Comparison of ENCODE assay signal across 1 cellular context in genomic region chr2:238128061-238129040, GRCh38.
TF ChIP-seq lines count a peak whose summit lies in the region.

No MANE protein-coding gene starts in this region.

TF ChIP-seq in GM23338, 12 proteins besides CTCF, POLR2A, EP300 and RAD21 (continued from another document):
- TF ChIP-seq, protein P1, sequence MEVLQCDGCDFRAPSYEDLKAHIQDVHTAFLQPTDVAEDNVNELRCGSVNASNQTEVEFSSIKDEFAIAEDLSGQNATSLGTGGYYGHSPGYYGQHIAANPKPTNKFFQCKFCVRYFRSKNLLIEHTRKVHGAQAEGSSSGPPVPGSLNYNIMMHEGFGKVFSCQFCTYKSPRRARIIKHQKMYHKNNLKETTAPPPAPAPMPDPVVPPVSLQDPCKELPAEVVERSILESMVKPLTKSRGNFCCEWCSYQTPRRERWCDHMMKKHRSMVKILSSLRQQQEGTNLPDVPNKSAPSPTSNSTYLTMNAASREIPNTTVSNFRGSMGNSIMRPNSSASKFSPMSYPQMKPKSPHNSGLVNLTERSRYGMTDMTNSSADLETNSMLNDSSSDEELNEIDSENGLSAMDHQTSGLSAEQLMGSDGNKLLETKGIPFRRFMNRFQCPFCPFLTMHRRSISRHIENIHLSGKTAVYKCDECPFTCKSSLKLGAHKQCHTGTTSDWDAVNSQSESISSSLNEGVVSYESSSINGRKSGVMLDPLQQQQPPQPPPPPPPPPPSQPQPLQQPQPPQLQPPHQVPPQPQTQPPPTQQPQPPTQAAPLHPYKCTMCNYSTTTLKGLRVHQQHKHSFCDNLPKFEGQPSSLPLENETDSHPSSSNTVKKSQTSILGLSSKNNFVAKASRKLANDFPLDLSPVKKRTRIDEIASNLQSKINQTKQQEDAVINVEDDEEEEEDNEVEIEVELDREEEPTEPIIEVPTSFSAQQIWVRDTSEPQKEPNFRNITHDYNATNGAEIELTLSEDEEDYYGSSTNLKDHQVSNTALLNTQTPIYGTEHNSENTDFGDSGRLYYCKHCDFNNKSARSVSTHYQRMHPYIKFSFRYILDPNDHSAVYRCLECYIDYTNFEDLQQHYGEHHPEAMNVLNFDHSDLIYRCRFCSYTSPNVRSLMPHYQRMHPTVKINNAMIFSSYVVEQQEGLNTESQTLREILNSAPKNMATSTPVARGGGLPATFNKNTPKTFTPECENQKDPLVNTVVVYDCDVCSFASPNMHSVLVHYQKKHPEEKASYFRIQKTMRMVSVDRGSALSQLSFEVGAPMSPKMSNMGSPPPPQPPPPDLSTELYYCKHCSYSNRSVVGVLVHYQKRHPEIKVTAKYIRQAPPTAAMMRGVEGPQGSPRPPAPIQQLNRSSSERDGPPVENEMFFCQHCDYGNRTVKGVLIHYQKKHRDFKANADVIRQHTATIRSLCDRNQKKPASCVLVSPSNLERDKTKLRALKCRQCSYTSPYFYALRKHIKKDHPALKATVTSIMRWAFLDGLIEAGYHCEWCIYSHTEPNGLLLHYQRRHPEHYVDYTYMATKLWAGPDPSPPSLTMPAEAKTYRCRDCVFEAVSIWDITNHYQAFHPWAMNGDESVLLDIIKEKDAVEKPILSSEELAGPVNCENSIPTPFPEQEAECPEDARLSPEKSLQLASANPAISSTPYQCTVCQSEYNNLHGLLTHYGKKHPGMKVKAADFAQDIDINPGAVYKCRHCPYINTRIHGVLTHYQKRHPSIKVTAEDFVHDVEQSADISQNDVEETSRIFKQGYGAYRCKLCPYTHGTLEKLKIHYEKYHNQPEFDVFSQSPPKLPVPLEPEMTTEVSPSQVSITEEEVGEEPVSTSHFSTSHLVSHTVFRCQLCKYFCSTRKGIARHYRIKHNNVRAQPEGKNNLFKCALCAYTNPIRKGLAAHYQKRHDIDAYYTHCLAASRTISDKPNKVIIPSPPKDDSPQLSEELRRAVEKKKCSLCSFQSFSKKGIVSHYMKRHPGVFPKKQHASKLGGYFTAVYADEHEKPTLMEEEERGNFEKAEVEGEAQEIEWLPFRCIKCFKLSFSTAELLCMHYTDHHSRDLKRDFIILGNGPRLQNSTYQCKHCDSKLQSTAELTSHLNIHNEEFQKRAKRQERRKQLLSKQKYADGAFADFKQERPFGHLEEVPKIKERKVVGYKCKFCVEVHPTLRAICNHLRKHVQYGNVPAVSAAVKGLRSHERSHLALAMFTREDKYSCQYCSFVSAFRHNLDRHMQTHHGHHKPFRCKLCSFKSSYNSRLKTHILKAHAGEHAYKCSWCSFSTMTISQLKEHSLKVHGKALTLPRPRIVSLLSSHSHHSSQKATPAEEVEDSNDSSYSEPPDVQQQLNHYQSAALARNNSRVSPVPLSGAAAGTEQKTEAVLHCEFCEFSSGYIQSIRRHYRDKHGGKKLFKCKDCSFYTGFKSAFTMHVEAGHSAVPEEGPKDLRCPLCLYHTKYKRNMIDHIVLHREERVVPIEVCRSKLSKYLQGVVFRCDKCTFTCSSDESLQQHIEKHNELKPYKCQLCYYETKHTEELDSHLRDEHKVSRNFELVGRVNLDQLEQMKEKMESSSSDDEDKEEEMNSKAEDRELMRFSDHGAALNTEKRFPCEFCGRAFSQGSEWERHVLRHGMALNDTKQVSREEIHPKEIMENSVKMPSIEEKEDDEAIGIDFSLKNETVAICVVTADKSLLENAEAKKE (CRISPR knock-in tag; IDR thresholded peaks at IDR 0.05), result no peak
TF ChIP-seq in GM23338: peak in this region for 0.
